ENCODE assay signal across 12 cellular contexts in genomic region chrX:118423558-118423957, GRCh38.
A peak's percentile ranks its signal among the peaks of the same experiment; 100 is the strongest.
DNase-seq lines count a peak whose midpoint lies in the region; ATAC-seq, FAIRE-seq and TF ChIP-seq lines count a peak whose summit lies in the region.
"Had no signal": no experiment of that assay in that cellular context is flagged by ENCODE, and none has a peak within 500 bp of the region (broad histone marks: within the 10 kb centered on the region; RNA-seq: fewer than 3 reads in every experiment).

No MANE protein-coding gene starts in this region.

- peak overlapping the region; percentile 55 for H3K27ac Mint-ChIP-seq in CD8-positive, alpha-beta T cell
- H3K27ac Mint-ChIP-seq: CD14-positive monocyte had no signal

- no peak for ATAC-seq in CD8-positive, alpha-beta T cell
- ATAC-seq in GM18868 (IDR thresholded peaks at IDR 0.05; ENCODE audit: unreplicated experiment) = peak; percentile 97
- ATAC-seq in GM21786 (IDR thresholded peaks at IDR 0.05; ENCODE audit: unreplicated experiment) = peak; percentile 88
- peak; percentile 97 for ATAC-seq in HG03432 (IDR thresholded peaks at IDR 0.05; ENCODE audit: unreplicated experiment)
- no peak for ATAC-seq in esophagus mucosa
- ATAC-seq: effector memory CD8-positive, alpha-beta T cell had no signal

- in situ Hi-C loops in transverse colon (cut with MboI; ENCODE audit: low pct_ligation_motif_present in 1 of 4, low pct_unique_long_range_greater_than_20kb in 1 of 4, low sequenced_read_pairs in 3 of 4) = no loop called here

- intact Hi-C loops in CD8-positive, alpha-beta T cell (cut with DNase I, micrococcal nuclease) = no loop called here
- intact Hi-C loops in transverse colon (cut with DNase I; ENCODE audit: low total_unique reads) = no loop called here

- H3K9me3 ChIP-seq in CD8-positive, alpha-beta T cell (ENCODE audit: low read length) = no peaks in the 10 kb centered on the region
- H3K9me3 ChIP-seq in transverse colon = no peaks in the 10 kb centered on the region
- H3K9me3 ChIP-seq: tibial artery had no signal

- no peaks in the 10 kb centered on the region for H3K27me3 ChIP-seq in CD8-positive, alpha-beta T cell (ENCODE audit: insufficient read depth, low read length)
- H3K27me3 ChIP-seq in transverse colon = no peaks in the 10 kb centered on the region
- H3K27me3 ChIP-seq: tibial artery had no signal

- TF ChIP-seq POLR2A in transverse colon (IDR thresholded peaks at IDR 0.05) (no peak), GM12891 (IDR thresholded peaks at IDR 0.05; ENCODE audit: low read depth, low read length) (no peak)

- H3K27me3 Mint-ChIP-seq in CD8-positive, alpha-beta T cell (ENCODE audit: low read depth) = no peaks in the 10 kb centered on the region
- H3K27me3 Mint-ChIP-seq: effector memory CD8-positive, alpha-beta T cell had no signal

- TF ChIP-seq EP300 in transverse colon (IDR thresholded peaks at IDR 0.05; ENCODE audit: low read depth) = no peak

- H3K4me3 Mint-ChIP-seq in CD8-positive, alpha-beta T cell = no peak overlapping the region
- H3K4me3 Mint-ChIP-seq: CD14-positive monocyte; effector memory CD8-positive, alpha-beta T cell had no signal

- 50 to 67% methylated on average over 2 to 4 of the region's 4 CpGs for WGBS in transverse colon (ENCODE audit: low coverage in 1 of 2), 2 donors

- TF ChIP-seq CTCF in CD8-positive, alpha-beta T cell (IDR thresholded peaks at IDR 0.05) = no peak
- no peak for TF ChIP-seq CTCF in transverse colon (IDR thresholded peaks at IDR 0.05)

- POLR2A ChIA-PET in CD8-positive, alpha-beta T cell (lab: Charles Lee) = no interaction called here

- H3K36me3 Mint-ChIP-seq in CD8-positive, alpha-beta T cell = peaks cover 43% of the 10 kb centered on the region

- H3K27ac ChIP-seq in CD8-positive, alpha-beta T cell (ENCODE audit: low read depth, low read length) = no peak overlapping the region
- no peak overlapping the region for H3K27ac ChIP-seq in transverse colon
- H3K27ac ChIP-seq: tibial artery had no signal

- H3K36me3 ChIP-seq in CD8-positive, alpha-beta T cell (ENCODE audit: insufficient read depth, low read length) = no peaks in the 10 kb centered on the region
- no peaks in the 10 kb centered on the region for H3K36me3 ChIP-seq in transverse colon

- no peaks in the 10 kb centered on the region for H3K9me3 Mint-ChIP-seq in CD8-positive, alpha-beta T cell
- H3K9me3 Mint-ChIP-seq: CD14-positive monocyte; effector memory CD8-positive, alpha-beta T cell had no signal

- no peaks in the 10 kb centered on the region for H3K4me1 ChIP-seq in CD8-positive, alpha-beta T cell (ENCODE audit: insufficient read depth, low read length)
- peaks cover 0 to 8% (median 0%) of the 10 kb centered on the region in 4 donors for H3K4me1 ChIP-seq in transverse colon
- H3K4me1 ChIP-seq: tibial artery had no signal

- no peak for FAIRE-seq in GM12891 (lab: Jason Lieb, UNC)

- no peak overlapping the region for H3K4me3 ChIP-seq in CD8-positive, alpha-beta T cell (ENCODE audit: low read depth, low read length)
- no peak overlapping the region for H3K4me3 ChIP-seq in transverse colon
- H3K4me3 ChIP-seq: tibial artery had no signal

- no peak for DNase-seq in CD8-positive, alpha-beta T cell
- DNase-seq in transverse colon = no peak
- DNase-seq in NOMO-1 (lab: John Stamatoyannopoulos, UW; ENCODE audit: unreplicated experiment in 2 of 2) = no peak
- DNase-seq in GM12891 (ENCODE audit: insufficient read length, low spot score) = no peak
- DNase-seq: activated gamma-delta T cell; effector memory CD8-positive, alpha-beta T cell; tibial artery had no signal

- CTCF ChIA-PET in CD8-positive, alpha-beta T cell (lab: Charles Lee) = no interaction called here

- H3K4me1 Mint-ChIP-seq in CD8-positive, alpha-beta T cell (ENCODE audit: low read depth) = peaks cover 10% of the 10 kb centered on the region

TF ChIP-seq in GM12891, 5 proteins besides CTCF, POLR2A, EP300 and RAD21:
- TF ChIP-seq POLR2AphosphoS5 (IDR thresholded peaks at IDR 0.05; ENCODE audit: low read depth, low read length) = no peak
- TF ChIP-seq SPI1 (IDR thresholded peaks at IDR 0.05; ENCODE audit: low read depth, low read length) = no peak
- no peak for TF ChIP-seq PAX5 (IDR thresholded peaks at IDR 0.05; ENCODE audit: insufficient read depth, low read length, severe bottlenecking)
- no peak for TF ChIP-seq POU2F2 (IDR thresholded peaks at IDR 0.05; ENCODE audit: low read depth, low read length)
- no peak for TF ChIP-seq TAF1 (IDR thresholded peaks at IDR 0.05; ENCODE audit: low read depth, low read length)

Comparison
In these comparisons a context has a peak if more than half of its experiments do, and no peak if none do; other contexts are left out.
1. ATAC-seq: peak in GM18868 (single experiment), GM21786 (single experiment) and HG03432 (single experiment); none in CD8-positive, alpha-beta T cell (single experiment) and esophagus mucosa (single experiment).